9 cellular contexts compared by ENCODE assay signal in genomic region chr3:119600732-119601131, GRCh38. TPM values are rescaled to one million over a fixed set of nuclear protein-coding genes. Genes with fewer than 3 reads are reported as not detected.
DNase-seq lines count a peak whose midpoint lies in the region; ATAC-seq and TF ChIP-seq lines count a peak whose summit lies in the region.
"Had no signal": no experiment of that assay in that cellular context is flagged by ENCODE, and none has a peak within 500 bp of the region (broad histone marks: within the 10 kb centered on the region; RNA-seq: fewer than 3 reads in every experiment).

No MANE protein-coding gene starts in this region.

- H3K27ac Mint-ChIP-seq in stimulated activated effector memory CD8-positive, alpha-beta T cell treated with anti-CD3 and anti-CD28 coated beads, Interleukin-12 subunit alpha, Interleukin-12 subunit beta, amount 100 ng/mL, for 72 hours, result no peak overlapping the region

- H3K36me3 ChIP-seq in BE2C (no peaks in the 10 kb centered on the region), fibroblast of lung (ENCODE audit: control insufficient read depth, insufficient read depth, low read length) (no peaks in the 10 kb centered on the region), transverse colon (no peaks in the 10 kb centered on the region)

- no peak overlapping the region for H3K4me3 Mint-ChIP-seq in stimulated activated effector memory CD8-positive, alpha-beta T cell treated with anti-CD3 and anti-CD28 coated beads, Interleukin-12 subunit alpha, Interleukin-12 subunit beta, amount 100 ng/mL, for 72 hours

- H3K9ac ChIP-seq in fibroblast of lung (ENCODE audit: insufficient read depth, low read length), result no peak overlapping the region

- H3K27me3 ChIP-seq in BE2C (no peaks in the 10 kb centered on the region), fibroblast of lung (ENCODE audit: control insufficient read depth, insufficient read depth, low read length) (no peaks in the 10 kb centered on the region), transverse colon (no peaks in the 10 kb centered on the region)

- DNase-seq in BE2C (peak; percentile 69), RPMI7951 (ENCODE audit: low read depth) (peak; percentile 14), fibroblast of lung (ENCODE audit: low read depth in 2 of 2) (no peak), midbrain (lab: John Stamatoyannopoulos, UW) (no peak), transverse colon (no peak)
- DNase-seq in stimulated activated effector memory CD8-positive, alpha-beta T cell treated with anti-CD3 and anti-CD28 coated beads, Interleukin-12 subunit alpha, Interleukin-12 subunit beta, amount 100 ng/mL, for 72 hours (ENCODE audit: low spot score in 2 of 2), result no peak

- TF ChIP-seq CTCF in BE2C (IDR thresholded peaks at IDR 0.05; ENCODE audit: low read depth, low read length) (peak; percentile 80), fibroblast of lung (conservative IDR thresholded peaks at IDR 0.05 in 1 of 2, IDR thresholded peaks at IDR 0.05 in 1 of 2; ENCODE audit: low read depth in 1 of 2, low read length in 2 of 2) (peak; percentile 22 to 28), transverse colon (IDR thresholded peaks at IDR 0.05) (peak in 2 of 5 experiments; percentile 9 to 14)

- H3K4me2 ChIP-seq in fibroblast of lung (ENCODE audit: extremely low read depth, insufficient read depth, low read length), result no peak overlapping the region

- no peaks in the 10 kb centered on the region for H4K20me1 ChIP-seq in fibroblast of lung (ENCODE audit: control insufficient read depth, extremely low read depth, insufficient read depth, low read length)

- intact Hi-C loops in transverse colon (cut with DNase I; ENCODE audit: low total_unique reads), result no loop called here

- in situ Hi-C loops in transverse colon (cut with MboI; ENCODE audit: low pct_ligation_motif_present in 1 of 4, low pct_unique_long_range_greater_than_20kb in 1 of 4, low sequenced_read_pairs in 3 of 4), result no loop called here

- no peak for TF ChIP-seq EP300 in transverse colon (IDR thresholded peaks at IDR 0.05; ENCODE audit: low read depth)

- H3K4me1 ChIP-seq in BE2C, result peaks cover 5% of the 10 kb centered on the region; the same call in 1 of the 2 replicates
- H3K4me1 ChIP-seq in fibroblast of lung (ENCODE audit: control insufficient read depth, extremely low read depth, insufficient read depth, low read length), result no peaks in the 10 kb centered on the region
- H3K4me1 ChIP-seq in transverse colon, result peaks cover 0 to 18% (median 2%) of the 10 kb centered on the region in 4 donors

- no peak overlapping the region for H2AFZ ChIP-seq in fibroblast of lung (ENCODE audit: low read length)

- peaks cover 37% of the 10 kb centered on the region for H3K4me1 Mint-ChIP-seq in stimulated activated effector memory CD8-positive, alpha-beta T cell treated with anti-CD3 and anti-CD28 coated beads, Interleukin-12 subunit alpha, Interleukin-12 subunit beta, amount 100 ng/mL, for 72 hours

- no peaks in the 10 kb centered on the region for H3K9me3 Mint-ChIP-seq in stimulated activated effector memory CD8-positive, alpha-beta T cell treated with anti-CD3 and anti-CD28 coated beads, Interleukin-12 subunit alpha, Interleukin-12 subunit beta, amount 100 ng/mL, for 72 hours

- ATAC-seq in GM18858 (IDR thresholded peaks at IDR 0.05; ENCODE audit: unreplicated experiment), result peak; percentile 51
- peak; percentile 46 for ATAC-seq in HG02852 (IDR thresholded peaks at IDR 0.05; ENCODE audit: unreplicated experiment)
- peak; percentile 76 for ATAC-seq in stimulated activated effector memory CD8-positive, alpha-beta T cell treated with anti-CD3 and anti-CD28 coated beads, Interleukin-12 subunit alpha, Interleukin-12 subunit beta, amount 100 ng/mL, for 72 hours

- no peaks in the 10 kb centered on the region for H3K79me2 ChIP-seq in fibroblast of lung (ENCODE audit: control insufficient read depth, insufficient read depth, low read length)

- no peak for TF ChIP-seq POLR2A in transverse colon (IDR thresholded peaks at IDR 0.05)

- H3K27ac ChIP-seq in fibroblast of lung (ENCODE audit: insufficient read depth, low read length), result no peak overlapping the region
- no peak overlapping the region for H3K27ac ChIP-seq in transverse colon

- WGBS in transverse colon (ENCODE audit: low coverage in 1 of 2), 2 donors, result 59% methylated on average over 5 of the region's 5 CpGs; no CpG with 5 or more reads in 1 of the 2 donors

- no peaks in the 10 kb centered on the region for H3K36me3 Mint-ChIP-seq in stimulated activated effector memory CD8-positive, alpha-beta T cell treated with anti-CD3 and anti-CD28 coated beads, Interleukin-12 subunit alpha, Interleukin-12 subunit beta, amount 100 ng/mL, for 72 hours

- H3K9me3 ChIP-seq in BE2C (no peaks in the 10 kb centered on the region), fibroblast of lung (ENCODE audit: control insufficient read depth, insufficient read depth, low read depth, low read length) (no peaks in the 10 kb centered on the region), transverse colon (no peaks in the 10 kb centered on the region)

- H3K4me3 ChIP-seq in BE2C (ENCODE audit: low read depth, low read length) (no peak overlapping the region), fibroblast of lung (replicated peaks in 1 of 4; ENCODE audit: control extremely low read depth in 1 of 4, insufficient read depth in 1 of 4, low read depth in 3 of 4, low read length in 4 of 4) (no peak overlapping the region), transverse colon (no peak overlapping the region)

RNA-seq across cellular contexts. Expression of gene PLA1A, which starts 3.0 kb away (rescaled TPM):
- not detected for polyA plus RNA-seq in BE2C (2012; ENCODE audit: insufficient read depth, insufficient read length, low read depth)
- total RNA-seq in RPMI7951 (2014; rRNA removed; shearing (Covaris generic)), result 0.20 TPM in 1 of 2 replicates, not detected in the other
- total RNA-seq in fibroblast of lung (under 0.01 and 0.26 TPM in 2 replicates), transverse colon (1 to 10 TPM in 2 of 4 donors, under 1 TPM in 1, not detected in 1; 0.95 to 3.2 (median 2.2) TPM)
- polyA plus RNA-seq in fibroblast of lung, result not detected in 2 replicates
- polyA plus RNA-seq in fibroblast of lung (2012), result not detected in 2 replicates
- polyA minus RNA-seq in fibroblast of lung (ENCODE audit: low replicate concordance), result not detected in 2 replicates

RNA-seq across cellular contexts. Expression of gene ADPRH, which starts 21.4 kb away (rescaled TPM):
- 2.7 TPM for polyA plus RNA-seq in BE2C (2012; ENCODE audit: insufficient read depth, insufficient read length, low read depth)
- total RNA-seq in RPMI7951 (2014; rRNA removed; shearing (Covaris generic)), result 3.8 and 5.6 TPM in 2 replicates
- total RNA-seq in fibroblast of lung (3.1 and 7.4 TPM in 2 replicates), transverse colon (1 to 10 TPM; 1.8 to 2.4 (median 2.3) TPM)
- polyA plus RNA-seq in fibroblast of lung, result 1.1 and 3.0 TPM in 2 replicates
- 1.1 and 3.1 TPM in 2 replicates for polyA plus RNA-seq in fibroblast of lung (2012)
- polyA minus RNA-seq in fibroblast of lung (ENCODE audit: low replicate concordance), result 4.0 TPM in 1 of 2 replicates, not detected in the other

RNA-seq across cellular contexts. Expression of gene CD80, which starts 41.3 kb away (rescaled TPM):
- polyA plus RNA-seq in BE2C (2012; ENCODE audit: insufficient read depth, insufficient read length, low read depth), result not detected
- not detected in 2 replicates for total RNA-seq in RPMI7951 (2014; rRNA removed; shearing (Covaris generic))
- total RNA-seq in fibroblast of lung (under 0.01 TPM in 2 replicates), transverse colon (10 to 100 TPM in 1 of 4 donors, 1 to 10 TPM in 1, not detected in 2; 2.4 to 13.8 TPM)
- 0.06 TPM in 1 of 2 replicates, not detected in the other for polyA plus RNA-seq in fibroblast of lung
- polyA plus RNA-seq in fibroblast of lung (2012), result not detected in 2 replicates
- polyA minus RNA-seq in fibroblast of lung (ENCODE audit: low replicate concordance), result not detected in 2 replicates
- total RNA-seq: glomerular endothelial cell had no signal

RNA-seq across cellular contexts. Expression of gene POPDC2, which starts 59.7 kb away (rescaled TPM):
- 48.4 TPM for polyA plus RNA-seq in BE2C (2012; ENCODE audit: insufficient read depth, insufficient read length, low read depth)
- total RNA-seq in RPMI7951 (2014; rRNA removed; shearing (Covaris generic)), result not detected in 2 replicates
- total RNA-seq in fibroblast of lung (0.17 and 0.26 TPM in 2 replicates), transverse colon (10 to 100 TPM; 15.0 to 17.7 (median 15.6) TPM)
- polyA plus RNA-seq in fibroblast of lung, result 0.26 and 0.34 TPM in 2 replicates
- 0.06 and 0.21 TPM in 2 replicates for polyA plus RNA-seq in fibroblast of lung (2012)
- polyA minus RNA-seq in fibroblast of lung (ENCODE audit: low replicate concordance), result not detected in 2 replicates

Comparison
In these comparisons a context has a peak if more than half of its experiments do, and no peak if none do; other contexts are left out.
1. DNase-seq: peak in BE2C (single experiment) and RPMI7951 (single experiment); none in fibroblast of lung (0 of 2), stimulated activated effector memory CD8-positive, alpha-beta T cell treated with anti-CD3 and anti-CD28 coated beads, Interleukin-12 subunit alpha, Interleukin-12 subunit beta, amount 100 ng/mL, for 72 hours (0 of 2), midbrain (single experiment) and transverse colon (single experiment).
2. Peak in every context shown above with its lines, with median percentiles within 50 percentile points of each other: ATAC-seq.